In the genomic region with DNA sequence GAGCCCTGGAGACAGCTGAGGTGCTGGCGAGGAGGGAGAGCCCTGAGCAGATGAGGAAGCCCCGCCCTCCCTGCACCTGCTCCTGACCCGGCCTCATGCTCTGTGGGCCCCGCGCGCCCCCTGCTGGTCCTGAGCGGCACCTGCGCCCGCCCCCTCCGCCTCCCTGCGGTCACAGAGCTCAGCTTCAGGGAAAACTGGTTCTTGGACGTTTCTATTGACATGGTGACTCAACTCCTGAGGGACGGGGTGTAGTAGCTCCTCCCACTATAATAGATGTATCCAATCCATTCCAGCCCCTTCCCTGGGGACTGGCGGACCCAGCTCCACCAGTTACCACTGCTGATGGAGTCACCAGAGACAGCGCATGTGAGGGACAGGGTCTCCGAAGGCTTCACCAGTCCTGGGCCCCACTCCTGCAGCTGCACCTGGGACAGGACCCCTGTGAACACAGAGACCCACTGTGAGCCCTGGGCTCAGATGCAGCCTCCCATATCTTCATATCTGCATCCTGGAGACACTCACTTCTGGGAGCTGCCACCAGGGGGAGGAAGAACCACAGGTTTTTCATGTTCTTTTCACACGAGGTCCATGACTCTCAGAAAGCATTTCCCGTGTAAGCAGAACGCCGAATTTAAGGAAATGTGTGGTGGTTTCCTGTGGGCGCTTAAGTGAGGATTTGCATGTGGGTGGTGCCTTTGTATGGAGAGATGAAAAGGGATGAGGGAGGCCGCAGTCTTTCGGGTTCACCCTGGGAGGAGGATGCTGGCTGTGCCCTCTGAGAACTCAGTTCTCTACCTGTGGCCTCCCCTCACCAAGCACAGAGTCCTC, we compare ENCODE assay signal across 8 cellular contexts.
A peak's percentile ranks its signal among the peaks of the same experiment; 100 is the strongest.
DNase-seq lines count a peak whose midpoint lies in the region; ATAC-seq, FAIRE-seq and TF ChIP-seq lines count a peak whose summit lies in the region.

No MANE protein-coding gene starts in this region.

- BruUV-seq in HepG2 (replicated peaks; lab: Mats Ljungman, UMichigan) = no TSS peak

- POLR2A ChIA-PET in SK-N-SH (lab: Yijun Ruan, JAX) = no interaction called here
- POLR2A ChIA-PET in HepG2 (lab: Yijun Ruan, JAX) = interaction anchor here (0.9 to 2.2 kb wide), 3 partner anchors 24 to 29 kb away, joined by 6 to 18 read pairs (median 7); no protein-coding TSS in a partner anchor

- H2AFZ ChIP-seq in SK-N-SH (ENCODE audit: low read depth) (no peak overlapping the region), HepG2 (ENCODE audit: low read length) (no peak overlapping the region)

- intact Hi-C loops in HepG2 (cut with micrococcal nuclease; ENCODE audit: unreplicated experiment) = loop anchor here (1.0 to 2.0 kb wide), 2 partner anchors 27 to 70 kb away; no protein-coding TSS in a partner anchor

- TF ChIP-seq CTCF in BE2C (IDR thresholded peaks at IDR 0.05; ENCODE audit: low read depth, low read length) = peak; percentile 61
- peak; percentile 65 for TF ChIP-seq CTCF in SK-N-SH (IDR thresholded peaks at IDR 0.05)
- TF ChIP-seq CTCF in HepG2 (CRISPR knock-in tag; IDR thresholded peaks at IDR 0.05) = peak; percentile 78

- H3F3A ChIP-seq in SK-N-SH (replicated peaks; ENCODE audit: insufficient read depth) = peaks cover 9% of the 10 kb centered on the region

- no peaks in the 10 kb centered on the region for H3K4me1 ChIP-seq in BE2C
- H3K4me1 ChIP-seq in SK-N-SH (ENCODE audit: control insufficient read depth in 1 of 2, insufficient read depth in 2 of 2, low read depth in 1 of 2, low read length in 1 of 2) = peaks cover 0 to 2% of the 10 kb centered on the region in 2 experiments; a peak in 1 of 4 replicates
- peaks cover 20% of the 10 kb centered on the region for H3K4me1 ChIP-seq in HepG2 (ENCODE audit: insufficient read depth, low read length)

- H3K27ac ChIP-seq in SK-N-SH (ENCODE audit: low read depth in 2 of 2, low read length in 1 of 2) (no peak overlapping the region), HepG2 (ENCODE audit: extremely low read length, insufficient read depth, low read length) (no peak overlapping the region)

- H3K79me2 ChIP-seq in SK-N-SH (ENCODE audit: insufficient read depth) = no peaks in the 10 kb centered on the region
- no peaks in the 10 kb centered on the region for H3K79me2 ChIP-seq in HepG2 (ENCODE audit: insufficient read depth, low read length)

- peak; percentile 98 for ATAC-seq in HepG2
- ATAC-seq in GM21367 (IDR thresholded peaks at IDR 0.05; ENCODE audit: unreplicated experiment) = no peak

- TF ChIP-seq RAD21 in SK-N-SH (IDR thresholded peaks at IDR 0.05; ENCODE audit: low read length) (peak; percentile 39; the same call in 1 of the 2 replicates), HepG2 (CRISPR knock-in tag; IDR thresholded peaks at IDR 0.05) (peak; percentile 69)

- TF ChIP-seq POLR2A in GM18951 (IDR thresholded peaks at IDR 0.05; ENCODE audit: extremely low read depth, insufficient read depth, insufficient read length) (peak; percentile 40), HepG2 (IDR thresholded peaks at IDR 0.05; ENCODE audit: insufficient read depth in 1 of 2, low read depth in 2 of 2, low read length in 2 of 2) (no peak)

- H3K4me2 ChIP-seq in SK-N-SH (peak overlapping the region; percentile 51), HepG2 (ENCODE audit: low read depth, low read length) (peak overlapping the region; percentile 29)

- no peaks in the 10 kb centered on the region; the same call in 1 of the 2 replicates for H3K9me3 ChIP-seq in BE2C
- H3K9me3 ChIP-seq in SK-N-SH = no peaks in the 10 kb centered on the region
- H3K9me3 ChIP-seq in HepG2 (ENCODE audit: low read length) = no peaks in the 10 kb centered on the region

- H4K20me1 ChIP-seq in SK-N-SH (ENCODE audit: insufficient read depth) = no peaks in the 10 kb centered on the region; the same call in 1 of the 2 replicates
- H4K20me1 ChIP-seq in HepG2 (ENCODE audit: insufficient read depth, low read length) = peaks cover 6% of the 10 kb centered on the region; the same call in 1 of the 2 replicates

- WGBS in SK-N-SH (ENCODE audit: low lambda C conversion rate) = 4% methylated on average over 20 of the region's 23 CpGs
- WGBS in HepG2 (ENCODE audit: low lambda C conversion rate) = 27% methylated on average over 14 of the region's 23 CpGs

- H3K9ac ChIP-seq in SK-N-SH (no peak overlapping the region), HepG2 (ENCODE audit: insufficient read depth, low read depth, low read length) (no peak overlapping the region)

- H3K27me3 ChIP-seq in BE2C (no peaks in the 10 kb centered on the region), SK-N-SH (ENCODE audit: insufficient read depth) (peaks cover 19% of the 10 kb centered on the region), HepG2 (ENCODE audit: control insufficient read depth in 1 of 2, insufficient read depth in 2 of 2, low read length in 2 of 2) (no peaks in the 10 kb centered on the region)

- no peaks in the 10 kb centered on the region for H3K9me2 ChIP-seq in SK-N-SH

- in situ Hi-C loops in GM18951 (cut with MboI; ENCODE audit: low sequenced_read_pairs, unreplicated experiment) (no loop called here), HepG2 (cut with HindIII; ENCODE audit: extremely low pct_ligation_motif_present, low pct_unique_long_range_greater_than_20kb) (no loop called here)

- H3K36me3 ChIP-seq in BE2C = no peaks in the 10 kb centered on the region
- no peaks in the 10 kb centered on the region for H3K36me3 ChIP-seq in SK-N-SH (replicated peaks in 1 of 2; ENCODE audit: control insufficient read depth in 1 of 2, insufficient read depth in 2 of 2, low read length in 1 of 2)
- no peaks in the 10 kb centered on the region for H3K36me3 ChIP-seq in HepG2 (replicated peaks in 1 of 2; ENCODE audit: control insufficient read depth in 1 of 2, insufficient read depth in 2 of 2, low read length in 2 of 2)

- H3K4me3 ChIP-seq in BE2C (ENCODE audit: low read depth, low read length) = no peak overlapping the region
- no peak overlapping the region for H3K4me3 ChIP-seq in SK-N-SH (ENCODE audit: low read depth in 2 of 2, low read length in 1 of 2)
- no peak overlapping the region for H3K4me3 ChIP-seq in HepG2 (replicated peaks in 1 of 3; ENCODE audit: insufficient read depth in 1 of 3, low read depth in 2 of 3, low read length in 3 of 3)

- CTCF ChIA-PET in SK-N-SH (lab: Yijun Ruan, JAX) = interaction anchor here (0.5 to 1.6 kb wide), 18 partner anchors 8 to 408 kb away, joined by 3 to 11 read pairs (median 4); no protein-coding TSS in a partner anchor
- CTCF ChIA-PET in HepG2 (lab: Yijun Ruan, JAX; ENCODE audit: low intra/inter-chr PET ratio, low total read pairs) = interaction anchor here (1.1 to 3.1 kb wide), 7 partner anchors 10 to 209 kb away, joined by 3 to 44 read pairs (median 14); no protein-coding TSS in a partner anchor

- peak; percentile 72 for FAIRE-seq in HepG2 (lab: Jason Lieb, UNC)

- TF ChIP-seq EP300 in SK-N-SH (IDR thresholded peaks at IDR 0.05; ENCODE audit: borderline replicate concordance in 1 of 2, low read depth in 1 of 2, low read length in 1 of 2) = no peak
- TF ChIP-seq EP300 in HepG2 (IDR thresholded peaks at IDR 0.05; ENCODE audit: low read depth in 2 of 2, low read length in 2 of 2) = no peak
- no peak for TF ChIP-seq EP300 in HepG2 (CRISPR knock-in tag; IDR thresholded peaks at IDR 0.05; ENCODE audit: borderline replicate concordance)

- DNase-seq in BE2C = peak; percentile 67
- peak; percentile 84 to 85 for DNase-seq in Kasumi-1 (lab: John Stamatoyannopoulos, UW)
- DNase-seq in SK-N-SH = peak; percentile 66
- DNase-seq in activated gamma-delta T cell treated with anti-CD3 and anti-CD28 coated beads, Interleukin-2, amount 50 U/mL, for 16 hours (ENCODE audit: low read depth) = peak; percentile 79
- peak; percentile 84 for DNase-seq in HepG2 (ENCODE audit: low spot score)
- peak; percentile 68 to 84 (median 78) for DNase-seq in stimulated activated naive CD4-positive, alpha-beta T cell (lab: John Stamatoyannopoulos, UW)

TF ChIP-seq in SK-N-SH, 30 proteins besides CTCF, POLR2A, EP300 and RAD21 (continues in another document):
- TF ChIP-seq ELF1 (IDR thresholded peaks at IDR 0.05) = no peak
- TF ChIP-seq SMC3 (IDR thresholded peaks at IDR 0.05; ENCODE audit: low read depth, low read length) = peak; percentile 38; the same call in 1 of the 2 replicates
- TF ChIP-seq, protein P1, sequence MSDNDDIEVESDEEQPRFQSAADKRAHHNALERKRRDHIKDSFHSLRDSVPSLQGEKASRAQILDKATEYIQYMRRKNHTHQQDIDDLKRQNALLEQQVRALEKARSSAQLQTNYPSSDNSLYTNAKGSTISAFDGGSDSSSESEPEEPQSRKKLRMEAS (IDR thresholded peaks at IDR 0.05; ENCODE audit: low read depth) = no peak
- TF ChIP-seq GABPA (IDR thresholded peaks at IDR 0.05; ENCODE audit: low read depth) = no peak
- TF ChIP-seq SIN3A (IDR thresholded peaks at IDR 0.05; ENCODE audit: borderline replicate concordance, low read depth, low read length) = no peak
- no peak for TF ChIP-seq MEF2A (IDR thresholded peaks at IDR 0.05; ENCODE audit: borderline replicate concordance, low read depth)
- TF ChIP-seq CHD2 (IDR thresholded peaks at IDR 0.05; ENCODE audit: low read length, partially characterized antibody) = no peak
- TF ChIP-seq GATA2 (CRISPR knock-in tag; IDR thresholded peaks at IDR 0.05) = peak; percentile 45; the same call in 1 of the 2 replicates
- TF ChIP-seq MXI1 (IDR thresholded peaks at IDR 0.05; ENCODE audit: low read depth, low read length) = no peak

TF ChIP-seq in HepG2, 621 proteins besides CTCF, POLR2A, EP300 and RAD21 (continues in another document):
- TF ChIP-seq, protein P2, sequence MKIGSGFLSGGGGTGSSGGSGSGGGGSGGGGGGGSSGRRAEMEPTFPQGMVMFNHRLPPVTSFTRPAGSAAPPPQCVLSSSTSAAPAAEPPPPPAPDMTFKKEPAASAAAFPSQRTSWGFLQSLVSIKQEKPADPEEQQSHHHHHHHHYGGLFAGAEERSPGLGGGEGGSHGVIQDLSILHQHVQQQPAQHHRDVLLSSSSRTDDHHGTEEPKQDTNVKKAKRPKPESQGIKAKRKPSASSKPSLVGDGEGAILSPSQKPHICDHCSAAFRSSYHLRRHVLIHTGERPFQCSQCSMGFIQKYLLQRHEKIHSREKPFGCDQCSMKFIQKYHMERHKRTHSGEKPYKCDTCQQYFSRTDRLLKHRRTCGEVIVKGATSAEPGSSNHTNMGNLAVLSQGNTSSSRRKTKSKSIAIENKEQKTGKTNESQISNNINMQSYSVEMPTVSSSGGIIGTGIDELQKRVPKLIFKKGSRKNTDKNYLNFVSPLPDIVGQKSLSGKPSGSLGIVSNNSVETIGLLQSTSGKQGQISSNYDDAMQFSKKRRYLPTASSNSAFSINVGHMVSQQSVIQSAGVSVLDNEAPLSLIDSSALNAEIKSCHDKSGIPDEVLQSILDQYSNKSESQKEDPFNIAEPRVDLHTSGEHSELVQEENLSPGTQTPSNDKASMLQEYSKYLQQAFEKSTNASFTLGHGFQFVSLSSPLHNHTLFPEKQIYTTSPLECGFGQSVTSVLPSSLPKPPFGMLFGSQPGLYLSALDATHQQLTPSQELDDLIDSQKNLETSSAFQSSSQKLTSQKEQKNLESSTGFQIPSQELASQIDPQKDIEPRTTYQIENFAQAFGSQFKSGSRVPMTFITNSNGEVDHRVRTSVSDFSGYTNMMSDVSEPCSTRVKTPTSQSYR (CRISPR knock-in tag; IDR thresholded peaks at IDR 0.05; ENCODE audit: borderline replicate concordance) = no peak
- TF ChIP-seq FOXJ3 (CRISPR knock-in tag; IDR thresholded peaks at IDR 0.05; ENCODE audit: borderline replicate concordance) = no peak
